In the genomic region with DNA sequence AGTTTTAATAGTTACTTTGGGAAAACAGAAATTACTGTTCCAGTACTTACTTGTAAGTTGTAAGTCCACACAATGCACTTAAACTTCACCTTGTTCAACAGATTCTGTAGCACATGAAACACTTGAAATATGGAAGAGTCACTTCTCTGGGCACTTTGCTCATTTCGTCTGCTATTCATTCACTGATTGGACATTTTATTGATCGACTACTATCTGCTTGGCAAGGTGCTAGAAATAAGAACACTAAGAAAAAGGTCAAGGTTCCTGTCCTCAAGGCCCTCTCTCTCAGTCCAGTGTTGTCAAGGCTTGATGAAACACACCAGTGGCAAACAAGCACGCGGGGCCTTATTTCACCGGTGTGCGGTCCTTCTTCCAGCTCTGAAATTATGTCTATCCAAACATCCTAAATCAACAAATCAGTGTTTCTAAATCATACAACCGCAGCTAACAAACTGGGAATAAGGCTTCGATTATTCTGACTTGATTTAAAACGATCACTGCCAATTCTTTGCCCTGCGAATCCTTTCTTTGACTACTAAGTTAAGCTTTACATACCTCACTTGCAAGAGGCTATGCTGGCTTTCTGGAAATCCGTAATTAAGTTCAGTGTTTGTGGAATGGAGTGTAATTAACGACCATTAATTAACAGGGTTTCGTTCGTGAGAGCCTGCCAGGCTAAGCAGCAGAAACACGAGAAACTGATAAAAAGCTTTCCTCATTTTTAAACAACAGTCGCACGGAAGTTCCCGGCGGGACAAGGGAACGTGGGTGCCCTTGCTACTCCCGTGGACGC, we compare ENCODE assay signal across 8 cellular contexts. TPM values are rescaled to one million over a fixed set of nuclear protein-coding genes. Genes with fewer than 3 reads are reported as not detected.
DNase-seq lines count a peak whose midpoint lies in the region; ATAC-seq and TF ChIP-seq lines count a peak whose summit lies in the region.

No MANE protein-coding gene starts in this region.

- peak overlapping the region; percentile 79 for H3K4me3 Mint-ChIP-seq in activated CD8-positive, alpha-beta T cell treated with anti-CD3 and anti-CD28 coated beads, Interleukin-2, amount 10 ng/mL, durations not matched to agents 7 days and 5 days
- H3K4me3 Mint-ChIP-seq in stimulated activated memory B cell treated with anti-CD40 and anti-IgM and Interleukin-4, amounts not matched to agents 10 μg/mL and 1 μg/mL and 100 μg/mL, for 72 hours = peak overlapping the region; percentile 81

- H3K4me3 ChIP-seq in iPS-18a (ENCODE audit: low read length) = peak overlapping the region; percentile 85

- H3K36me3 Mint-ChIP-seq in activated CD8-positive, alpha-beta T cell treated with anti-CD3 and anti-CD28 coated beads, Interleukin-2, amount 10 ng/mL, durations not matched to agents 7 days and 5 days (ENCODE audit: low read depth) = peaks cover 1% of the 10 kb centered on the region
- no peaks in the 10 kb centered on the region for H3K36me3 Mint-ChIP-seq in stimulated activated memory B cell treated with anti-CD40 and anti-IgM and Interleukin-4, amounts not matched to agents 10 μg/mL and 1 μg/mL and 100 μg/mL, for 72 hours

- H3K36me3 ChIP-seq in iPS-18a (ENCODE audit: control insufficient read depth, low read depth, low read length) = no peaks in the 10 kb centered on the region

- H3K9ac ChIP-seq in iPS-18a (ENCODE audit: low read length) = peak overlapping the region; percentile 71

- H3K27me3 ChIP-seq in iPS-18a (ENCODE audit: control insufficient read depth, insufficient read depth, low read length) = peaks cover 9% of the 10 kb centered on the region

- no peaks in the 10 kb centered on the region for H3K9me3 Mint-ChIP-seq in activated CD8-positive, alpha-beta T cell treated with anti-CD3 and anti-CD28 coated beads, Interleukin-2, amount 10 ng/mL, durations not matched to agents 7 days and 5 days (ENCODE audit: insufficient read depth)
- H3K9me3 Mint-ChIP-seq in stimulated activated memory B cell treated with anti-CD40 and anti-IgM and Interleukin-4, amounts not matched to agents 10 μg/mL and 1 μg/mL and 100 μg/mL, for 72 hours = no peaks in the 10 kb centered on the region

- no peaks in the 10 kb centered on the region for H3K9me3 ChIP-seq in iPS-18a (ENCODE audit: control insufficient read depth, low read depth, low read length)

- ATAC-seq in GM21528 (IDR thresholded peaks at IDR 0.05; ENCODE audit: low FRiP score, unreplicated experiment) (peak; percentile 1), GM19328 (IDR thresholded peaks at IDR 0.05; ENCODE audit: unreplicated experiment) (no peak)
- no peak for ATAC-seq in activated CD8-positive, alpha-beta T cell treated with anti-CD3 and anti-CD28 coated beads, Interleukin-2, amount 10 ng/mL, durations not matched to agents 7 days and 5 days
- no peak for ATAC-seq in stimulated activated memory B cell treated with anti-CD40 and anti-IgM and Interleukin-4, amounts not matched to agents 10 μg/mL and 1 μg/mL and 100 μg/mL, for 72 hours

- peaks cover 23% of the 10 kb centered on the region for H3K4me1 Mint-ChIP-seq in activated CD8-positive, alpha-beta T cell treated with anti-CD3 and anti-CD28 coated beads, Interleukin-2, amount 10 ng/mL, durations not matched to agents 7 days and 5 days (ENCODE audit: low read depth)
- H3K4me1 Mint-ChIP-seq in stimulated activated memory B cell treated with anti-CD40 and anti-IgM and Interleukin-4, amounts not matched to agents 10 μg/mL and 1 μg/mL and 100 μg/mL, for 72 hours = peaks cover 17% of the 10 kb centered on the region

- CTCF ChIA-PET in activated CD8-positive, alpha-beta T cell treated with anti-CD3 and anti-CD28 coated beads, Interleukin-2, amount 10 ng/mL, durations not matched to agents 7 days and 5 days (lab: Charles Lee) = interaction anchor here (0.9 to 2.1 kb wide), 7 partner anchors 9 to 90 kb away, joined by 3 to 13 read pairs (median 4); no protein-coding TSS in a partner anchor

- H3K27me3 Mint-ChIP-seq in activated CD8-positive, alpha-beta T cell treated with anti-CD3 and anti-CD28 coated beads, Interleukin-2, amount 10 ng/mL, durations not matched to agents 7 days and 5 days (ENCODE audit: low read depth) = peaks cover 8% of the 10 kb centered on the region
- peaks cover 8% of the 10 kb centered on the region for H3K27me3 Mint-ChIP-seq in stimulated activated memory B cell treated with anti-CD40 and anti-IgM and Interleukin-4, amounts not matched to agents 10 μg/mL and 1 μg/mL and 100 μg/mL, for 72 hours

- H3K27ac ChIP-seq in 22Rv1 = peak overlapping the region; percentile 74
- H3K27ac ChIP-seq in iPS-18a (ENCODE audit: low read length) = no peak overlapping the region

- H3K27ac Mint-ChIP-seq in activated CD8-positive, alpha-beta T cell treated with anti-CD3 and anti-CD28 coated beads, Interleukin-2, amount 10 ng/mL, durations not matched to agents 7 days and 5 days = peak overlapping the region; percentile 82
- H3K27ac Mint-ChIP-seq in stimulated activated memory B cell treated with anti-CD40 and anti-IgM and Interleukin-4, amounts not matched to agents 10 μg/mL and 1 μg/mL and 100 μg/mL, for 72 hours = peak overlapping the region; percentile 90

- H3K4me1 ChIP-seq in iPS-18a (ENCODE audit: control insufficient read depth, low read depth, low read length) = peaks cover 20% of the 10 kb centered on the region

- POLR2A ChIA-PET in activated CD8-positive, alpha-beta T cell treated with anti-CD3 and anti-CD28 coated beads, Interleukin-2, amount 10 ng/mL, durations not matched to agents 7 days and 5 days (lab: Charles Lee) = interaction anchor here (1.0 to 1.5 kb wide), 4 partner anchors 69 to 103 kb away, joined by 4 to 13 read pairs (median 4); a partner anchor contains a TSS

- TF ChIP-seq CTCF in 22Rv1 (IDR thresholded peaks at IDR 0.05) = no peak

- no peak for DNase-seq in activated CD8-positive, alpha-beta T cell treated with anti-CD3 and anti-CD28 coated beads, Interleukin-2, amount 10 ng/mL, durations not matched to agents 7 days and 5 days
- no peak for DNase-seq in GOT3 (lab: John Stamatoyannopoulos, UW)
- DNase-seq in iPS-NIHi7 (ENCODE audit: extremely low spot score) = no peak

RNA-seq across cellular contexts. Expression of a gene that starts 0.7 kb away (rescaled TPM):
- total RNA-seq in activated CD8-positive, alpha-beta T cell treated with anti-CD3 and anti-CD28 coated beads, Interleukin-2, amount 10 ng/mL, durations not matched to agents 7 days and 5 days = 1 to 10 TPM; 4.9 to 5.6 TPM
